ENCODE assay signal across 20 cellular contexts in genomic region chr3:151393961-151394360, GRCh38. TPM values are rescaled to one million over a fixed set of nuclear protein-coding genes. Genes with fewer than 3 reads are reported as not detected.
A peak's percentile ranks its signal among the peaks of the same experiment; 100 is the strongest.
DNase-seq lines count a peak whose midpoint lies in the region; TF ChIP-seq lines count a peak whose summit lies in the region.
"Had no signal": no experiment of that assay in that cellular context is flagged by ENCODE, and none has a peak within 500 bp of the region (broad histone marks: within the 10 kb centered on the region; RNA-seq: fewer than 3 reads in every experiment).

No MANE protein-coding gene starts in this region.

- CTCF ChIA-PET in Calu3 (lab: Charles Lee), result interaction anchor here (1.0 kb wide), 1 partner anchor 10 kb away, joined by 3 read pairs; no protein-coding TSS in a partner anchor

- 63 to 65% methylated on average over 4 of the region's 4 CpGs for WGBS in lower leg skin, 2 donors

- intact Hi-C loops in Calu3 (cut with micrococcal nuclease; ENCODE audit: unreplicated experiment) (no loop called here), lower leg skin (cut with DNase I; ENCODE audit: low total_unique reads) (no loop called here)

- H3K27ac ChIP-seq in DOHH2 (ENCODE audit: low read depth, low read length) (peak overlapping the region; percentile 72), HUES6 (ENCODE audit: low read depth, low read length) (peak overlapping the region; percentile 93), iPS-18a (ENCODE audit: low read length) (peak overlapping the region; percentile 54)

- TF ChIP-seq CTCF in DOHH2 (IDR thresholded peaks at IDR 0.05; ENCODE audit: low read depth, low read length, poor library complexity, severe bottlenecking), result no peak
- TF ChIP-seq CTCF in choroid plexus epithelial cell (conservative IDR thresholded peaks at IDR 0.05; ENCODE audit: low read depth, low read length), result no peak
- no peak for TF ChIP-seq CTCF in Calu3 (IDR thresholded peaks at IDR 0.05; ENCODE audit: unreplicated experiment)
- no peak for TF ChIP-seq CTCF in lower leg skin (IDR thresholded peaks at IDR 0.05)

- H3K27me3 Mint-ChIP-seq in Calu3 (ENCODE audit: unreplicated experiment), result no peaks in the 10 kb centered on the region

- H3K4me3 Mint-ChIP-seq in Calu3 (ENCODE audit: low read depth, unreplicated experiment), result no peak overlapping the region
- H3K4me3 Mint-ChIP-seq: CD4-positive, CD25-positive, alpha-beta regulatory T cell had no signal

- H3K4me1 ChIP-seq in DOHH2 (ENCODE audit: control insufficient read depth, low read length) (peaks cover 89% of the 10 kb centered on the region), HUES6 (ENCODE audit: control insufficient read depth, insufficient read depth, low read length) (peaks cover 25% of the 10 kb centered on the region), iPS-18a (ENCODE audit: control insufficient read depth, low read depth, low read length) (peaks cover 23% of the 10 kb centered on the region)
- H3K4me1 ChIP-seq: Caco-2 had no signal

- BruUV-seq in Calu3 (replicated peaks; lab: Mats Ljungman, UMichigan), result no TSS peak

- no peaks in the 10 kb centered on the region for H3K9me2 ChIP-seq in DOHH2 (replicated peaks; ENCODE audit: control insufficient read depth, low read length)

- DNase-seq in choroid plexus epithelial cell (ENCODE audit: low read depth), result peak; percentile 28
- DNase-seq in Calu3, result no peak
- no peak for DNase-seq in GM19238 (ENCODE audit: insufficient read length, low spot score)
- DNase-seq in lower leg skin (ENCODE audit: low spot score in 2 of 2), result no peak
- no peak for DNase-seq in A172 (ENCODE audit: low spot score)
- DNase-seq: ACHN; Caco-2; CD4-positive, CD25-positive, alpha-beta regulatory T cell; H7; MV-4-11; NCI-H1417; NCI-H187 treated with DMSO at 0.1 percent for 48 hours; NCI-H526 treated with DMSO at 0.1 percent for 48 hours; SHP77 treated with DMSO at 0.1 percent for 48 hours had no signal

- H3K27ac Mint-ChIP-seq in Calu3 (ENCODE audit: unreplicated experiment), result no peak overlapping the region
- H3K27ac Mint-ChIP-seq: CD4-positive, CD25-positive, alpha-beta regulatory T cell had no signal

- no peaks in the 10 kb centered on the region for H3K79me2 ChIP-seq in DOHH2 (ENCODE audit: control insufficient read depth, low read length)

- H3K27me3 ChIP-seq in DOHH2 (ENCODE audit: control insufficient read depth, low read length) (no peaks in the 10 kb centered on the region), HUES6 (ENCODE audit: control insufficient read depth, insufficient read depth, low read length) (no peaks in the 10 kb centered on the region), iPS-18a (ENCODE audit: control insufficient read depth, insufficient read depth, low read length) (no peaks in the 10 kb centered on the region)

- H3F3A ChIP-seq in DOHH2 (ENCODE audit: control insufficient read depth, insufficient read depth), result peaks cover 9% of the 10 kb centered on the region

- H4K20me1 ChIP-seq in DOHH2 (ENCODE audit: control insufficient read depth, insufficient read depth, low read depth, low read length), result no peaks in the 10 kb centered on the region

- no peak for TF ChIP-seq POLR2A in lower leg skin (IDR thresholded peaks at IDR 0.05)

- H3K9ac ChIP-seq in HUES6 (ENCODE audit: low read length), result no peak overlapping the region
- no peak overlapping the region for H3K9ac ChIP-seq in iPS-18a (ENCODE audit: low read length)

- no peaks in the 10 kb centered on the region for H3K4me1 Mint-ChIP-seq in Calu3 (ENCODE audit: low read depth, unreplicated experiment)
- H3K4me1 Mint-ChIP-seq: CD4-positive, CD25-positive, alpha-beta regulatory T cell had no signal

- 0 out of 2 replicates have a peak, but pooled peaks cover 9% of the 10 kb centered on the region for H3K9me3 ChIP-seq in DOHH2 (ENCODE audit: control insufficient read depth, insufficient read depth, low read length)
- no peaks in the 10 kb centered on the region; the same call in 1 of the 2 replicates for H3K9me3 ChIP-seq in HUES6 (ENCODE audit: control insufficient read depth, insufficient read depth, low read depth, low read length)
- H3K9me3 ChIP-seq in iPS-18a (ENCODE audit: control insufficient read depth, low read depth, low read length), result no peaks in the 10 kb centered on the region
- H3K9me3 ChIP-seq: Caco-2 had no signal

- H3K36me3 ChIP-seq in DOHH2 (ENCODE audit: control insufficient read depth, low read length), result peaks cover 41% of the 10 kb centered on the region
- peaks cover 6% of the 10 kb centered on the region; the same call in 1 of the 2 replicates for H3K36me3 ChIP-seq in HUES6 (ENCODE audit: control insufficient read depth, insufficient read depth, low read length)
- no peaks in the 10 kb centered on the region for H3K36me3 ChIP-seq in iPS-18a (ENCODE audit: control insufficient read depth, low read depth, low read length)

- H3K9me3 Mint-ChIP-seq in Calu3 (ENCODE audit: low read depth, unreplicated experiment), result no peaks in the 10 kb centered on the region

- peak overlapping the region; percentile 46; the same call in 1 of the 2 replicates for H3K4me3 ChIP-seq in DOHH2 (ENCODE audit: low read length)
- peak overlapping the region; percentile 17; the same call in 1 of the 2 replicates for H3K4me3 ChIP-seq in HUES6 (ENCODE audit: low read depth, low read length)
- H3K4me3 ChIP-seq in choroid plexus epithelial cell (ENCODE audit: low read depth, low read length), result no peak overlapping the region
- peak overlapping the region; percentile 36 for H3K4me3 ChIP-seq in iPS-18a (ENCODE audit: low read length)
- no peak overlapping the region for H3K4me3 ChIP-seq in lower leg skin (ENCODE audit: low read depth, poor library complexity, severe bottlenecking)
- H3K4me3 ChIP-seq: GM12878 had no signal

- peak overlapping the region; percentile 60 for H3K4me2 ChIP-seq in DOHH2 (ENCODE audit: low read length)

- no peaks in the 10 kb centered on the region for H3K36me3 Mint-ChIP-seq in Calu3 (ENCODE audit: insufficient read depth, unreplicated experiment)
- H3K36me3 Mint-ChIP-seq: CD4-positive, CD25-positive, alpha-beta regulatory T cell had no signal

RNA-seq across cellular contexts. Expression of gene P2RY12, which starts 9.4 kb away (rescaled TPM):
- total RNA-seq in Calu3 (2022) (not detected in 2 replicates), lower leg skin (1 to 10 TPM in 1 of 4 donors, under 1 TPM in 2, not detected in 1; 0.34 to 2.1 (median 0.46) TPM)
- not detected in 2 replicates for total RNA-seq in A172 (2014; rRNA removed; shearing (Covaris generic))
- total RNA-seq: Caco-2, HT1080, RPMI7951 had no signal

Comparison
In these comparisons a context has a peak if more than half of its experiments do, and no peak if none do; other contexts are left out.
1. H3K4me3 ChIP-seq: peak in DOHH2 (single experiment), HUES6 (single experiment) and iPS-18a (single experiment); none in choroid plexus epithelial cell (single experiment) and lower leg skin (single experiment).
2. Peak in every context shown above with its lines, with median percentiles within 50 percentile points of each other: H3K27ac ChIP-seq.